In genomic region chr7:1593091-1593866, GRCh38 we compare ENCODE assay signal across 12 cellular contexts. TPM values are rescaled to one million over a fixed set of nuclear protein-coding genes. Genes with fewer than 3 reads are reported as not detected.
DNase-seq lines count a peak whose midpoint lies in the region; ATAC-seq and TF ChIP-seq lines count a peak whose summit lies in the region.
"Had no signal": no experiment of that assay in that cellular context is flagged by ENCODE, and none has a peak within 500 bp of the region (broad histone marks: within the 10 kb centered on the region; RNA-seq: fewer than 3 reads in every experiment).

No MANE protein-coding gene starts in this region.

- TF ChIP-seq POLR2A in breast epithelium (IDR thresholded peaks at IDR 0.05) (no peak), Peyer's patch (IDR thresholded peaks at IDR 0.05) (no peak)

- CTCF ChIA-PET in MCF 10A (lab: Yijun Ruan, JAX), result no interaction called here

- DNase-seq in MCF 10A (ENCODE audit: unreplicated experiment), result peak; percentile 38
- DNase-seq in breast epithelium (ENCODE audit: low spot score in 2 of 2), result no peak
- DNase-seq in NAMALWA (ENCODE audit: low spot score), result peak; percentile 65
- no peak for DNase-seq in central memory CD8-positive, alpha-beta T cell (ENCODE audit: low spot score in 2 of 2)
- peak; percentile 36 for DNase-seq in stimulated activated CD8-positive, alpha-beta memory T cell treated with anti-CD3 and anti-CD28 coated beads, Interleukin-4, amount 100 ng/mL, for 48 hours
- no peak for DNase-seq in Peyer's patch
- DNase-seq: central memory CD4-positive, alpha-beta T cell; DMS153; tibial artery had no signal

- POLR2A ChIA-PET in MCF 10A (lab: Yijun Ruan, JAX), result interaction anchor here (1.2 kb wide), 1 partner anchor 75 kb away, joined by 5 read pairs; no protein-coding TSS in a partner anchor

- H3K27ac ChIP-seq in breast epithelium (no peak overlapping the region), Peyer's patch (no peak overlapping the region)
- H3K27ac ChIP-seq: tibial artery had no signal

- H3K4me3 ChIP-seq in breast epithelium, result no peak overlapping the region
- H3K4me3 ChIP-seq in Peyer's patch, result no peak overlapping the region
- H3K4me3 ChIP-seq: tibial artery had no signal

- no peaks in the 10 kb centered on the region for H3K4me1 Mint-ChIP-seq in MCF 10A (ENCODE audit: insufficient read depth, unreplicated experiment)
- peaks cover 19% of the 10 kb centered on the region for H3K4me1 Mint-ChIP-seq in central memory CD8-positive, alpha-beta T cell

- TF ChIP-seq CTCF in MCF 10A (IDR thresholded peaks at IDR 0.05; ENCODE audit: unreplicated experiment), result no peak
- no peak for TF ChIP-seq CTCF in breast epithelium (IDR thresholded peaks at IDR 0.05)
- TF ChIP-seq CTCF in Peyer's patch (IDR thresholded peaks at IDR 0.05), result peak in 2 of 6 experiments; percentile 10 to 14

- H3K9me3 ChIP-seq in breast epithelium (peaks cover 8 to 10% of the 10 kb centered on the region in 2 donors), Peyer's patch (no peaks in the 10 kb centered on the region)

- no peak overlapping the region for H3K27ac Mint-ChIP-seq in MCF 10A (ENCODE audit: low read depth, unreplicated experiment)
- no peak overlapping the region for H3K27ac Mint-ChIP-seq in central memory CD8-positive, alpha-beta T cell (ENCODE audit: low read depth)

- H3K36me3 ChIP-seq in breast epithelium, result no peaks in the 10 kb centered on the region
- no peaks in the 10 kb centered on the region for H3K36me3 ChIP-seq in Peyer's patch
- H3K36me3 ChIP-seq: tibial artery had no signal

- H3K4me1 ChIP-seq in breast epithelium (no peaks in the 10 kb centered on the region), Peyer's patch (peaks cover 0 to 9% (median 0%) of the 10 kb centered on the region in 4 donors)
- H3K4me1 ChIP-seq: tibial artery had no signal

- intact Hi-C loops in MCF 10A (cut with micrococcal nuclease) (no loop called here), breast epithelium (cut with DNase I; ENCODE audit: low total_unique reads) (no loop called here)

- no peak overlapping the region for H3K4me3 Mint-ChIP-seq in MCF 10A (ENCODE audit: unreplicated experiment)
- H3K4me3 Mint-ChIP-seq in central memory CD8-positive, alpha-beta T cell, result peak overlapping the region; percentile 50

- H3K27me3 ChIP-seq in breast epithelium (peaks cover 8 to 71% of the 10 kb centered on the region in 2 donors), Peyer's patch (no peaks in the 10 kb centered on the region)

- no TSS peak for BruUV-seq in MCF 10A (replicated peaks; lab: Mats Ljungman, UMichigan)

- peaks cover 11% of the 10 kb centered on the region for H3K9me3 Mint-ChIP-seq in MCF 10A (ENCODE audit: unreplicated experiment)
- no peaks in the 10 kb centered on the region for H3K9me3 Mint-ChIP-seq in central memory CD8-positive, alpha-beta T cell

- no peak for ATAC-seq in central memory CD8-positive, alpha-beta T cell (replicated peaks; ENCODE audit: extremely low read depth, poor library complexity, severe bottlenecking)
- ATAC-seq in HG02642 (IDR thresholded peaks at IDR 0.05; ENCODE audit: poor library complexity, unreplicated experiment), result no peak
- ATAC-seq in HG03442 (IDR thresholded peaks at IDR 0.05; ENCODE audit: unreplicated experiment), result no peak

- no peaks in the 10 kb centered on the region for H3K36me3 Mint-ChIP-seq in MCF 10A (ENCODE audit: insufficient read depth, unreplicated experiment)
- H3K36me3 Mint-ChIP-seq in central memory CD8-positive, alpha-beta T cell (ENCODE audit: insufficient read depth), result peaks cover 2% of the 10 kb centered on the region

- H3K27me3 Mint-ChIP-seq in MCF 10A (ENCODE audit: insufficient read depth, unreplicated experiment), result peaks cover 91% of the 10 kb centered on the region
- peaks cover 95% of the 10 kb centered on the region for H3K27me3 Mint-ChIP-seq in central memory CD8-positive, alpha-beta T cell

RNA-seq across cellular contexts. Expression of gene PSMG3, which starts 23.4 kb away (rescaled TPM):
- 38.2 and 42.1 TPM in 2 replicates for total RNA-seq in MCF 10A (2022)
- 10 to 100 TPM; 32.6 to 52.8 (median 45.4) TPM for total RNA-seq in breast epithelium
- total RNA-seq in Peyer's patch, result 10 to 100 TPM; 33.0 to 67.5 (median 47.7) TPM

RNA-seq across cellular contexts. Expression of gene TMEM184A, which starts 37.3 kb away (rescaled TPM):
- total RNA-seq in MCF 10A (2022), result 9.0 and 14.2 TPM in 2 replicates
- total RNA-seq in breast epithelium, result 1 to 10 TPM in 2 of 3 donors, not detected in 1; 6.6 to 8.2 TPM
- total RNA-seq in Peyer's patch, result 100 to 1,000 TPM in 3 of 4 donors, 10 to 100 TPM in 1; 41.3 to 161 (median 151) TPM
- total RNA-seq: T-helper 1 cell treated with Interleukin-12 subunit alpha and Interleukin-12 subunit beta and Interleukin-4 antibody, amounts not matched to agents 30 ng/mL and 1 ng/mL, for 36 hours had no signal

Comparison
In these comparisons a context has a peak if more than half of its experiments do, and no peak if none do; other contexts are left out.
1. DNase-seq: peak in MCF 10A (single experiment), NAMALWA (single experiment) and stimulated activated CD8-positive, alpha-beta memory T cell treated with anti-CD3 and anti-CD28 coated beads, Interleukin-4, amount 100 ng/mL, for 48 hours (single experiment); none in breast epithelium (0 of 2), central memory CD8-positive, alpha-beta T cell (0 of 2) and Peyer's patch (0 of 3).